ENCODE assay signal across 11 cellular contexts in the genomic region with DNA sequence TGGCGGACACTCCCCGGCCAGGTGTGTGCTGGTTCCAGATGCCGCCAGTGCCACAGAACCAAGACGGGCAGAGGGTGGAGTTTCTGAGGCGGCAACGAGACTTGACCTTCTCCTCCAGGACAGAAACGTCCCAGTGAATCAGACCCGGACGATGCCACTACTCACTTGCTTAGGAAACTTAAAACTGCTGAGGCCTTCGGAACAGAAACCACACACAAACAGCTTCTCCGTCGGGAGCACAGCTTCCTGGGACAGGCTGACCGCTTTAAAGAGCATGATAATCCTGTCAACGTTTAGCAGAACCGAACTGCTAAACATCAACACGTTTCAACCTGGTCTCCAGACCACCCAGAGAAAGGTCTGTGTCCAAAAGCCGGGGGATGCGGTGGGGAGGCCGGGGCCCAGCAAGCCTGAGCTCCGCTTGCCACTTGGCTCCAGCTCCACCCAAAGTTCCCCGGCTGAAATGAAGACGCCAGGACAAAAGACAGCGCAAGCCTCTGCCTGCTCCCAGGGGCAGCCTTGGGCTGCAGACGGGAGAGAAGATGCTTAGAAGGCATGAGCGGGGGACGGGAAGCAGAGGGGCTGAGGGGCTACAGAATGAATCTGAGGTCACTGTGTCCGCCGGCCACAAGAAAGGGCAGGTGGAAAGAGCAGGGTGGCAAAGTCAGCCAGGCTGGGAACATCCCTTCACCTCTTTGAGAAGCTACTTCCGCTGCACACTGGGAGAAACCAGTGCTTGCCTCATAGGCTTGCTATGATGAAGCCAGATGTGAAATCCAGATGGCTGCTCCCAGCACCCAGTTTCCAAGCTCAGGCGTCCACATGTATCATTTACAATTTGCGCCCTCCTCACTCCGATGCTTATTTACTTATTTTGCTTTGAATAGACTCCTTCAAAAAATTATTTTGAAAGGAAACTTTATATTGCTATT.
DNase-seq lines count a peak whose midpoint lies in the region; ATAC-seq and TF ChIP-seq lines count a peak whose summit lies in the region.
"Had no signal": no experiment of that assay in that cellular context is flagged by ENCODE, and none has a peak within 500 bp of the region (broad histone marks: within the 10 kb centered on the region; RNA-seq: fewer than 3 reads in every experiment).

No MANE protein-coding gene starts in this region.

- peaks cover 68% of the 10 kb centered on the region for H3K36me3 Mint-ChIP-seq in Caco-2 (ENCODE audit: insufficient read depth, unreplicated experiment)
- H3K36me3 Mint-ChIP-seq in activated naive CD4-positive, alpha-beta T cell treated with anti-CD3 and anti-CD28 coated beads, Interleukin-2, amount 10 ng/mL, durations not matched to agents 7 days and 5 days: no peaks in the 10 kb centered on the region
- H3K36me3 Mint-ChIP-seq: naive B cell had no signal

- H3K9ac ChIP-seq in rectal smooth muscle tissue (ENCODE audit: low read length): no peak overlapping the region

- intact Hi-C loops in Caco-2 (cut with micrococcal nuclease; ENCODE audit: unreplicated experiment): no loop called here
- intact Hi-C loops in Right ventricle myocardium superior (cut with DNase I): no loop called here
- intact Hi-C loops in head of caudate nucleus (cut with DNase I): no loop called here
- intact Hi-C loops in dorsolateral prefrontal cortex (cut with DNase I): no loop called here

- POLR2A ChIA-PET in Caco-2 (lab: Charles Lee): no interaction called here

- H3K27me3 Mint-ChIP-seq in Caco-2 (ENCODE audit: insufficient read depth, unreplicated experiment): no peaks in the 10 kb centered on the region
- peaks cover 53% of the 10 kb centered on the region for H3K27me3 Mint-ChIP-seq in activated naive CD4-positive, alpha-beta T cell treated with anti-CD3 and anti-CD28 coated beads, Interleukin-2, amount 10 ng/mL, durations not matched to agents 7 days and 5 days

- H3K4me1 ChIP-seq in Caco-2: no peaks in the 10 kb centered on the region
- H3K4me1 ChIP-seq in rectal smooth muscle tissue (ENCODE audit: control insufficient read depth, insufficient read depth, low read length): peaks cover 21% of the 10 kb centered on the region

- no TSS peak for BruUV-seq in Caco-2 (replicated peaks; lab: Mats Ljungman, UMichigan)

- ATAC-seq in Right ventricle myocardium superior (ENCODE audit: poor library complexity): peak; percentile 51
- ATAC-seq: activated CD4-positive, CD25-positive, alpha-beta regulatory T cell treated with anti-CD3 and anti-CD28 coated beads, Interleukin-2, amount 50 U/mL, for 24 hours had no signal

- peak overlapping the region; percentile 75 for H3K27ac ChIP-seq in rectal smooth muscle tissue (ENCODE audit: low read depth, low read length)
- H3K27ac ChIP-seq in dorsolateral prefrontal cortex: no peak overlapping the region

- CTCF ChIA-PET in Caco-2 (lab: Charles Lee): no interaction called here
- CTCF ChIA-PET in activated naive CD4-positive, alpha-beta T cell treated with anti-CD3 and anti-CD28 coated beads, Interleukin-2, amount 10 ng/mL, durations not matched to agents 7 days and 5 days (lab: Charles Lee): no interaction called here

- no peak overlapping the region for H3K4me3 Mint-ChIP-seq in Caco-2 (ENCODE audit: unreplicated experiment)
- no peak overlapping the region for H3K4me3 Mint-ChIP-seq in activated naive CD4-positive, alpha-beta T cell treated with anti-CD3 and anti-CD28 coated beads, Interleukin-2, amount 10 ng/mL, durations not matched to agents 7 days and 5 days

- H3K9me3 Mint-ChIP-seq in Caco-2 (ENCODE audit: unreplicated experiment): no peaks in the 10 kb centered on the region
- no peaks in the 10 kb centered on the region for H3K9me3 Mint-ChIP-seq in activated naive CD4-positive, alpha-beta T cell treated with anti-CD3 and anti-CD28 coated beads, Interleukin-2, amount 10 ng/mL, durations not matched to agents 7 days and 5 days
- H3K9me3 Mint-ChIP-seq: naive B cell had no signal

- TF ChIP-seq CTCF in Caco-2 (IDR thresholded peaks at IDR 0.05; ENCODE audit: insufficient read depth in 1 of 2, low read depth in 1 of 2, low read length in 1 of 2, severe bottlenecking in 1 of 2, unreplicated experiment in 1 of 2): no peak
- no peak for TF ChIP-seq CTCF in dorsolateral prefrontal cortex (IDR thresholded peaks at IDR 0.05 in 54 of 56, conservative IDR thresholded peaks at IDR 0.05 in 2 of 56; ENCODE audit: low read depth in 1 of 56, partially characterized antibody in 56 of 56)

- H3K27me3 ChIP-seq in Caco-2 (replicated peaks; ENCODE audit: control insufficient read depth, insufficient read depth, low read length): no peaks in the 10 kb centered on the region
- no peaks in the 10 kb centered on the region for H3K27me3 ChIP-seq in rectal smooth muscle tissue (ENCODE audit: control insufficient read depth, insufficient read depth, low read length)
- H3K27me3 ChIP-seq in dorsolateral prefrontal cortex: peaks cover 0 to 36% (median 0%) of the 10 kb centered on the region in 45 donors

- peak overlapping the region; percentile 55 for H3K27ac Mint-ChIP-seq in Caco-2 (ENCODE audit: unreplicated experiment)
- H3K27ac Mint-ChIP-seq in activated naive CD4-positive, alpha-beta T cell treated with anti-CD3 and anti-CD28 coated beads, Interleukin-2, amount 10 ng/mL, durations not matched to agents 7 days and 5 days: no peak overlapping the region
- H3K27ac Mint-ChIP-seq: naive B cell had no signal

- no peaks in the 10 kb centered on the region for H3K9me3 ChIP-seq in Caco-2

- H3K36me3 ChIP-seq in Caco-2 (ENCODE audit: control insufficient read depth, insufficient read depth, low read length) (no peaks in the 10 kb centered on the region), rectal smooth muscle tissue (ENCODE audit: control insufficient read depth, insufficient read depth, low read length) (no peaks in the 10 kb centered on the region)

- DNase-seq in Caco-2: no peak
- DNase-seq in amniotic epithelial cell (ENCODE audit: low read depth): peak; percentile 77
- no peak for DNase-seq in Right ventricle myocardium superior
- DNase-seq in head of caudate nucleus: no peak
- no peak for DNase-seq in dorsolateral prefrontal cortex
- DNase-seq in activated naive CD4-positive, alpha-beta T cell treated with anti-CD3 and anti-CD28 coated beads, Interleukin-2, amount 10 ng/mL, durations not matched to agents 7 days and 5 days: no peak
- DNase-seq in stimulated activated CD4-positive, alpha-beta T cell treated with anti-CD3 and anti-CD28 coated beads, Interleukin-4, amount 100 ng/mL, for 4 hours: no peak
- DNase-seq: activated naive CD4-positive, alpha-beta T cell; naive B cell had no signal

- no peak overlapping the region for H3K4me3 ChIP-seq in Caco-2 (ENCODE audit: low read depth, low read length)
- H3K4me3 ChIP-seq in rectal smooth muscle tissue (ENCODE audit: low read length): peak overlapping the region; percentile 1
- peak overlapping the region in 6 of 59 donors; percentile 2 to 28 (median 6) for H3K4me3 ChIP-seq in dorsolateral prefrontal cortex

- no peaks in the 10 kb centered on the region for H3K4me1 Mint-ChIP-seq in Caco-2 (ENCODE audit: low read depth, unreplicated experiment)
- H3K4me1 Mint-ChIP-seq in activated naive CD4-positive, alpha-beta T cell treated with anti-CD3 and anti-CD28 coated beads, Interleukin-2, amount 10 ng/mL, durations not matched to agents 7 days and 5 days: peaks cover 7% of the 10 kb centered on the region
